In genomic region chr22:37897805-37898204, GRCh38 we compare ENCODE assay signal across 17 cellular contexts. TPM values are rescaled to one million over a fixed set of nuclear protein-coding genes. Genes with fewer than 3 reads are reported as not detected.
DNase-seq lines count a peak whose midpoint lies in the region; ATAC-seq and TF ChIP-seq lines count a peak whose summit lies in the region.
"Had no signal": no experiment of that assay in that cellular context is flagged by ENCODE, and none has a peak within 500 bp of the region (broad histone marks: within the 10 kb centered on the region; RNA-seq: fewer than 3 reads in every experiment).

No MANE protein-coding gene starts in this region.

- H3K79me1 ChIP-seq in neuronal stem cell (ENCODE audit: low read depth, low read length): no peaks in the 10 kb centered on the region

- no peak for DNase-seq in stimulated activated naive CD8-positive, alpha-beta T cell treated with anti-CD3 and anti-CD28 coated beads, Interleukin-15, amount 100 ng/mL, for 72 hours
- no peak for DNase-seq in stimulated activated naive CD8-positive, alpha-beta T cell treated with anti-CD3 and anti-CD28 coated beads, Interleukin-15, Interleukin-2, amounts not matched to agents 100 U/mL and 50 U/mL, for 24 hours
- no peak for DNase-seq in effector memory CD8-positive, alpha-beta T cell
- DNase-seq in neuronal stem cell (ENCODE audit: low spot score) (no peak), HT-29 (ENCODE audit: low spot score) (no peak), brain microvascular endothelial cell (no peak), HCEC 1CT (no peak)
- DNase-seq: activated CD4-positive, alpha-beta memory T cell treated with anti-CD3 and anti-CD28 coated beads for 36 hours; effector CD4-positive, alpha-beta T cell; GDM1; head of caudate nucleus; left ventricle myocardium superior; retina; uterus had no signal

- H3K4ac ChIP-seq in neuronal stem cell (ENCODE audit: low read length): no peak overlapping the region

- H2AK5ac ChIP-seq in neuronal stem cell (ENCODE audit: low read depth, low read length): peak overlapping the region; percentile 54

- peak overlapping the region; percentile 4 to 76 for H3K27ac Mint-ChIP-seq in stimulated activated naive CD8-positive, alpha-beta T cell treated with anti-CD3 and anti-CD28 coated beads, Interleukin-15, amount 100 ng/mL, for 72 hours
- peak overlapping the region; percentile 64 to 75 for H3K27ac Mint-ChIP-seq in effector memory CD8-positive, alpha-beta T cell

- ATAC-seq in stimulated activated naive CD8-positive, alpha-beta T cell treated with anti-CD3 and anti-CD28 coated beads, Interleukin-15, amount 100 ng/mL, for 72 hours: no peak
- ATAC-seq in stimulated activated naive CD8-positive, alpha-beta T cell treated with anti-CD3 and anti-CD28 coated beads, Interleukin-15, Interleukin-2, amounts not matched to agents 100 U/mL and 50 U/mL, for 24 hours: no peak
- no peak for ATAC-seq in effector memory CD8-positive, alpha-beta T cell (replicated peaks)
- ATAC-seq in GM21529 (IDR thresholded peaks at IDR 0.05; ENCODE audit: unreplicated experiment): no peak
- ATAC-seq: left ventricle myocardium superior had no signal

- no peak overlapping the region for H2BK15ac ChIP-seq in neuronal stem cell (ENCODE audit: low read length)

- no peaks in the 10 kb centered on the region for H3K36me3 Mint-ChIP-seq in effector memory CD8-positive, alpha-beta T cell (ENCODE audit: insufficient read depth)
- H3K36me3 Mint-ChIP-seq: activated CD4-positive, alpha-beta memory T cell treated with anti-CD3 and anti-CD28 coated beads for 36 hours; activated naive CD4-positive, alpha-beta T cell treated with anti-CD3 and anti-CD28 coated beads, Interleukin-2, amount 50 U/mL, for 24 hours had no signal

- TF ChIP-seq CTCF in brain microvascular endothelial cell (IDR thresholded peaks at IDR 0.05; ENCODE audit: low read depth, low read length, missing control alignments): no peak

- H4K91ac ChIP-seq in neuronal stem cell (ENCODE audit: low read depth, low read length, poor library complexity): no peak overlapping the region

- peaks cover 28% of the 10 kb centered on the region for H3K4me1 Mint-ChIP-seq in stimulated activated naive CD8-positive, alpha-beta T cell treated with anti-CD3 and anti-CD28 coated beads, Interleukin-15, amount 100 ng/mL, for 72 hours
- peaks cover 6 to 19% of the 10 kb centered on the region in 2 donors for H3K4me1 Mint-ChIP-seq in effector memory CD8-positive, alpha-beta T cell (ENCODE audit: low read depth in 2 of 2)

- H3K27ac ChIP-seq in neuronal stem cell (replicated peaks; ENCODE audit: low read length) (no peak overlapping the region), brain microvascular endothelial cell (no peak overlapping the region)

- H3K36me3 ChIP-seq in neuronal stem cell (replicated peaks in 1 of 2; ENCODE audit: control insufficient read depth in 2 of 2, insufficient read depth in 2 of 2, low read length in 2 of 2) (peaks cover 0 to 8% of the 10 kb centered on the region in 2 donors), brain microvascular endothelial cell (replicated peaks) (no peaks in the 10 kb centered on the region)
- H3K36me3 ChIP-seq: uterus had no signal

- H4K8ac ChIP-seq in neuronal stem cell (ENCODE audit: low read depth, low read length): no peak overlapping the region

- no CpG with 5 or more reads among the region's 2 CpGs for WGBS in neuronal stem cell (ENCODE audit: extremely low coverage in 2 of 2, insufficient read length in 2 of 2, insufficient replicate concordance in 1 of 2), 2 donors

- H3K4me3 ChIP-seq in neuronal stem cell (ENCODE audit: low read length in 2 of 2) (no peak overlapping the region), brain microvascular endothelial cell (ENCODE audit: low read depth, low read length) (no peak overlapping the region)
- H3K4me3 ChIP-seq: uterus had no signal

- H3K4me1 ChIP-seq in neuronal stem cell (ENCODE audit: control insufficient read depth in 2 of 2, insufficient read depth in 1 of 2, low read depth in 1 of 2, low read length in 2 of 2): peaks cover 23 to 32% of the 10 kb centered on the region in 2 donors

- no peak overlapping the region for H2BK12ac ChIP-seq in neuronal stem cell (ENCODE audit: low read length)

- no peak overlapping the region for H3K4me3 Mint-ChIP-seq in stimulated activated naive CD8-positive, alpha-beta T cell treated with anti-CD3 and anti-CD28 coated beads, Interleukin-15, amount 100 ng/mL, for 72 hours
- no peak overlapping the region for H3K4me3 Mint-ChIP-seq in effector memory CD8-positive, alpha-beta T cell
- H3K4me3 Mint-ChIP-seq: activated CD4-positive, alpha-beta memory T cell treated with anti-CD3 and anti-CD28 coated beads for 36 hours; activated naive CD4-positive, alpha-beta T cell treated with anti-CD3 and anti-CD28 coated beads, Interleukin-2, amount 50 U/mL, for 24 hours had no signal

- H2BK120ac ChIP-seq in neuronal stem cell (ENCODE audit: low read depth, low read length): no peak overlapping the region

- no peaks in the 10 kb centered on the region for H3K27me3 ChIP-seq in neuronal stem cell (ENCODE audit: control insufficient read depth in 3 of 3, insufficient read depth in 3 of 3, low read depth in 1 of 3, low read length in 3 of 3)
- H3K27me3 ChIP-seq in brain microvascular endothelial cell (replicated peaks): no peaks in the 10 kb centered on the region
- H3K27me3 ChIP-seq: uterus had no signal

- peak overlapping the region; percentile 93 for H2BK5ac ChIP-seq in neuronal stem cell (ENCODE audit: low read length)

- H3K18ac ChIP-seq in neuronal stem cell (ENCODE audit: low read length): no peak overlapping the region

- H3K9ac ChIP-seq in neuronal stem cell (ENCODE audit: low read depth, low read length, poor library complexity): no peak overlapping the region

- H3K14ac ChIP-seq in neuronal stem cell (ENCODE audit: low read length): no peak overlapping the region

- no peaks in the 10 kb centered on the region for H3K9me3 Mint-ChIP-seq in stimulated activated naive CD8-positive, alpha-beta T cell treated with anti-CD3 and anti-CD28 coated beads, Interleukin-15, amount 100 ng/mL, for 72 hours
- no peaks in the 10 kb centered on the region for H3K9me3 Mint-ChIP-seq in effector memory CD8-positive, alpha-beta T cell
- H3K9me3 Mint-ChIP-seq: activated CD4-positive, alpha-beta memory T cell treated with anti-CD3 and anti-CD28 coated beads for 36 hours; activated naive CD4-positive, alpha-beta T cell treated with anti-CD3 and anti-CD28 coated beads, Interleukin-2, amount 50 U/mL, for 24 hours had no signal

- no peak overlapping the region for H3K23ac ChIP-seq in neuronal stem cell (ENCODE audit: low read depth, low read length, poor library complexity)

- H3K27me3 Mint-ChIP-seq in stimulated activated naive CD8-positive, alpha-beta T cell treated with anti-CD3 and anti-CD28 coated beads, Interleukin-15, amount 100 ng/mL, for 72 hours: no peaks in the 10 kb centered on the region
- no peaks in the 10 kb centered on the region for H3K27me3 Mint-ChIP-seq in effector memory CD8-positive, alpha-beta T cell
- H3K27me3 Mint-ChIP-seq: activated CD4-positive, alpha-beta memory T cell treated with anti-CD3 and anti-CD28 coated beads for 36 hours; activated naive CD4-positive, alpha-beta T cell treated with anti-CD3 and anti-CD28 coated beads, Interleukin-2, amount 50 U/mL, for 24 hours had no signal

- H3K9me3 ChIP-seq in neuronal stem cell (replicated peaks in 1 of 2; ENCODE audit: control insufficient read depth in 2 of 2, insufficient read depth in 1 of 2, low read depth in 1 of 2, low read length in 2 of 2): no peaks in the 10 kb centered on the region
- H3K9me3 ChIP-seq: uterus had no signal

- H3K4me2 ChIP-seq in neuronal stem cell (ENCODE audit: insufficient read depth, low read length, poor library complexity, severe bottlenecking): no peak overlapping the region

- in situ Hi-C loops in brain microvascular endothelial cell (cut with HindIII; ENCODE audit: low pct_ligation_motif_present, low sequenced_read_pairs): no loop called here

- H2AFZ ChIP-seq in neuronal stem cell (ENCODE audit: low read length): no peak overlapping the region

RNA-seq across cellular contexts. Expression of gene MICALL1, which starts 8.3 kb away (rescaled TPM):
- 12.2 TPM for polyA plus RNA-seq in neuronal stem cell (2013, experiment 1 of 2)
- polyA plus RNA-seq in neuronal stem cell (2013, experiment 2 of 2): 12.4 TPM
- total RNA-seq in HT-29 (2014; rRNA removed; shearing (Covaris generic)): 23.7 and 25.7 TPM in 2 replicates

RNA-seq across cellular contexts. Expression of gene EIF3L, which starts 48.6 kb away (rescaled TPM):
- polyA plus RNA-seq in neuronal stem cell (2013, experiment 1 of 2): 1,054 TPM
- polyA plus RNA-seq in neuronal stem cell (2013, experiment 2 of 2): 1,005 TPM
- total RNA-seq in HT-29 (2014; rRNA removed; shearing (Covaris generic)): 219 and 230 TPM in 2 replicates

RNA-seq across cellular contexts. Expression of gene ANKRD54, which starts 53.7 kb away (rescaled TPM):
- polyA plus RNA-seq in neuronal stem cell (2013, experiment 1 of 2): 14.6 TPM
- 14.0 TPM for polyA plus RNA-seq in neuronal stem cell (2013, experiment 2 of 2)
- total RNA-seq in HT-29 (2014; rRNA removed; shearing (Covaris generic)): 17.8 and 19.6 TPM in 2 replicates

RNA-seq across cellular contexts. Expression of gene C22orf23, which starts 55.6 kb away (rescaled TPM):
- 1.3 TPM for polyA plus RNA-seq in neuronal stem cell (2013, experiment 1 of 2)
- 1.1 TPM for polyA plus RNA-seq in neuronal stem cell (2013, experiment 2 of 2)
- not detected in 2 replicates for total RNA-seq in HT-29 (2014; rRNA removed; shearing (Covaris generic))
- total RNA-seq: T-helper 1 cell treated with Interleukin-12 subunit alpha and Interleukin-12 subunit beta and Interleukin-4 antibody, amounts not matched to agents 30 ng/mL and 1 ng/mL, for 36 hours had no signal

RNA-seq across cellular contexts. Expression of gene POLR2F, which starts 55.7 kb away (rescaled TPM):
- 108 TPM for polyA plus RNA-seq in neuronal stem cell (2013, experiment 1 of 2)
- polyA plus RNA-seq in neuronal stem cell (2013, experiment 2 of 2): 103 TPM
- 122 and 144 TPM in 2 replicates for total RNA-seq in HT-29 (2014; rRNA removed; shearing (Covaris generic))
